14 cellular contexts compared by ENCODE assay signal in genomic region chr10:80491251-80492102, GRCh38. TPM values are rescaled to one million over a fixed set of nuclear protein-coding genes. Genes with fewer than 3 reads are reported as not detected.
DNase-seq lines count a peak whose midpoint lies in the region; ATAC-seq and TF ChIP-seq lines count a peak whose summit lies in the region.
"Had no signal": no experiment of that assay in that cellular context is flagged by ENCODE, and none has a peak within 500 bp of the region (broad histone marks: within the 10 kb centered on the region; RNA-seq: fewer than 3 reads in every experiment).

No MANE protein-coding gene starts in this region.

- no peak for ATAC-seq in natural killer cell treated with Interleukin-12 subunit alpha and Interleukin-12 subunit beta and Interleukin-15 and Interleukin-18, amount 100 ng/mL, for 72 hours
- ATAC-seq in HG02678 (IDR thresholded peaks at IDR 0.05; ENCODE audit: unreplicated experiment) = no peak
- ATAC-seq: foreskin keratinocyte had no signal

- intact Hi-C loops in Caco-2 (cut with micrococcal nuclease; ENCODE audit: unreplicated experiment) = no loop called here
- intact Hi-C loops in dendritic cell treated with granulocyte-macrophage colony-stimulating factor and Interleukin-4, amounts not matched to agents 40 ng/mL and 50 ng/mL, for 4 days (cut with micrococcal nuclease) = loop anchor here (1.0 kb wide), 1 partner anchor 8 kb away; no protein-coding TSS in a partner anchor

- CTCF ChIA-PET in Caco-2 (lab: Charles Lee) = interaction anchor here (0.6 to 0.8 kb wide), 2 partner anchors 14 to 35 kb away, joined by 3 read pairs; no protein-coding TSS in a partner anchor
- CTCF ChIA-PET in RWPE1 (lab: Yijun Ruan, JAX) = interaction anchor here (0.8 to 1.0 kb wide), 2 partner anchors 14 to 20 kb away, joined by 3 to 4 read pairs; no protein-coding TSS in a partner anchor

- H3K4me3 Mint-ChIP-seq in Caco-2 (ENCODE audit: unreplicated experiment) (no peak overlapping the region), osteocyte (ENCODE audit: unreplicated experiment) (no peak overlapping the region)
- H3K4me3 Mint-ChIP-seq in dendritic cell treated with granulocyte-macrophage colony-stimulating factor and Interleukin-4, amounts not matched to agents 40 ng/mL and 50 ng/mL, for 4 days = no peak overlapping the region
- H3K4me3 Mint-ChIP-seq in natural killer cell treated with Interleukin-12 subunit alpha and Interleukin-12 subunit beta and Interleukin-15 and Interleukin-18, amount 100 ng/mL, for 72 hours = peak overlapping the region; percentile 71

- H3K4me3 ChIP-seq in Caco-2 (ENCODE audit: low read depth, low read length) = no peak overlapping the region
- H3K4me3 ChIP-seq: MG63 had no signal

- no peaks in the 10 kb centered on the region for H3K27me3 ChIP-seq in Caco-2 (replicated peaks; ENCODE audit: control insufficient read depth, insufficient read depth, low read length)
- H3K27me3 ChIP-seq: foreskin keratinocyte, MG63 had no signal

- H3K9me3 ChIP-seq in Caco-2 = peaks cover 5% of the 10 kb centered on the region; the same call in 1 of the 2 replicates

- BruUV-seq in Caco-2 (replicated peaks; lab: Mats Ljungman, UMichigan) = no TSS peak

- no peak for DNase-seq in Caco-2
- DNase-seq in RWPE1 (ENCODE audit: low spot score) = no peak
- no peak for DNase-seq in natural killer cell treated with Interleukin-12 subunit alpha and Interleukin-12 subunit beta and Interleukin-15 and Interleukin-18, amount 100 ng/mL, for 72 hours (ENCODE audit: low spot score)
- DNase-seq in osteocyte (ENCODE audit: extremely low spot score, unreplicated experiment) = no peak
- DNase-seq in SW 1271 (lab: John Stamatoyannopoulos, UW) = no peak
- no peak for DNase-seq in NCI-H1048 (lab: John Stamatoyannopoulos, UW)
- DNase-seq: activated CD4-positive, alpha-beta T cell treated with anti-CD3 and anti-CD28 coated beads for 48 hours; DMS79 treated with DMSO at 0.1 percent for 48 hours; foreskin keratinocyte; GOT3; MG63; small intestine had no signal

- peaks cover 74% of the 10 kb centered on the region for H3K36me3 Mint-ChIP-seq in Caco-2 (ENCODE audit: insufficient read depth, unreplicated experiment)
- peaks cover 77% of the 10 kb centered on the region for H3K36me3 Mint-ChIP-seq in dendritic cell treated with granulocyte-macrophage colony-stimulating factor and Interleukin-4, amounts not matched to agents 40 ng/mL and 50 ng/mL, for 4 days (ENCODE audit: low read depth)
- peaks cover 23% of the 10 kb centered on the region for H3K36me3 Mint-ChIP-seq in natural killer cell treated with Interleukin-12 subunit alpha and Interleukin-12 subunit beta and Interleukin-15 and Interleukin-18, amount 100 ng/mL, for 72 hours
- H3K36me3 Mint-ChIP-seq in osteocyte (ENCODE audit: unreplicated experiment) = peaks cover 21% of the 10 kb centered on the region

- POLR2A ChIA-PET in Caco-2 (lab: Charles Lee) = interaction anchor here (0.6 kb wide), 1 partner anchor 11 kb away, joined by 4 read pairs; no protein-coding TSS in a partner anchor
- POLR2A ChIA-PET in RWPE1 (lab: Yijun Ruan, JAX; ENCODE audit: low non-redundant PET) = no interaction called here

- TF ChIP-seq CTCF in Caco-2 (IDR thresholded peaks at IDR 0.05; ENCODE audit: insufficient read depth in 1 of 2, low read depth in 1 of 2, low read length in 1 of 2, severe bottlenecking in 1 of 2, unreplicated experiment in 1 of 2) = no peak
- TF ChIP-seq CTCF in RWPE1 (conservative IDR thresholded peaks at IDR 0.05; ENCODE audit: low read depth) = no peak
- no peak for TF ChIP-seq CTCF in osteocyte (IDR thresholded peaks at IDR 0.05)

- H3K9me3 Mint-ChIP-seq in Caco-2 (ENCODE audit: unreplicated experiment) (peaks cover 3% of the 10 kb centered on the region), osteocyte (ENCODE audit: unreplicated experiment) (peaks cover 4% of the 10 kb centered on the region)
- no peaks in the 10 kb centered on the region for H3K9me3 Mint-ChIP-seq in dendritic cell treated with granulocyte-macrophage colony-stimulating factor and Interleukin-4, amounts not matched to agents 40 ng/mL and 50 ng/mL, for 4 days
- H3K9me3 Mint-ChIP-seq in natural killer cell treated with Interleukin-12 subunit alpha and Interleukin-12 subunit beta and Interleukin-15 and Interleukin-18, amount 100 ng/mL, for 72 hours = no peaks in the 10 kb centered on the region

- peaks cover 50% of the 10 kb centered on the region for H3K4me1 Mint-ChIP-seq in Caco-2 (ENCODE audit: low read depth, unreplicated experiment)
- H3K4me1 Mint-ChIP-seq in dendritic cell treated with granulocyte-macrophage colony-stimulating factor and Interleukin-4, amounts not matched to agents 40 ng/mL and 50 ng/mL, for 4 days (ENCODE audit: low read depth) = peaks cover 88% of the 10 kb centered on the region
- peaks cover 81 to 95% of the 10 kb centered on the region in 2 donors for H3K4me1 Mint-ChIP-seq in natural killer cell treated with Interleukin-12 subunit alpha and Interleukin-12 subunit beta and Interleukin-15 and Interleukin-18, amount 100 ng/mL, for 72 hours (ENCODE audit: low read depth in 2 of 2)
- H3K4me1 Mint-ChIP-seq in osteocyte (ENCODE audit: unreplicated experiment) = peaks cover 31% of the 10 kb centered on the region

- peaks cover 4% of the 10 kb centered on the region; the same call in 1 of the 2 replicates for H3K36me3 ChIP-seq in Caco-2 (ENCODE audit: control insufficient read depth, insufficient read depth, low read length)
- H3K36me3 ChIP-seq: MG63 had no signal

- H3K27ac Mint-ChIP-seq in Caco-2 (ENCODE audit: unreplicated experiment) (peak overlapping the region; percentile 12), osteocyte (ENCODE audit: unreplicated experiment) (no peak overlapping the region)
- H3K27ac Mint-ChIP-seq in dendritic cell treated with granulocyte-macrophage colony-stimulating factor and Interleukin-4, amounts not matched to agents 40 ng/mL and 50 ng/mL, for 4 days = peak overlapping the region; percentile 28
- peak overlapping the region; percentile 79 to 84 for H3K27ac Mint-ChIP-seq in natural killer cell treated with Interleukin-12 subunit alpha and Interleukin-12 subunit beta and Interleukin-15 and Interleukin-18, amount 100 ng/mL, for 72 hours

- H3K27ac ChIP-seq in RWPE1 = peak overlapping the region; percentile 39
- H3K27ac ChIP-seq: foreskin keratinocyte had no signal

- H3K27me3 Mint-ChIP-seq in Caco-2 (ENCODE audit: insufficient read depth, unreplicated experiment) (no peaks in the 10 kb centered on the region), osteocyte (ENCODE audit: unreplicated experiment) (no peaks in the 10 kb centered on the region)
- no peaks in the 10 kb centered on the region for H3K27me3 Mint-ChIP-seq in dendritic cell treated with granulocyte-macrophage colony-stimulating factor and Interleukin-4, amounts not matched to agents 40 ng/mL and 50 ng/mL, for 4 days
- no peaks in the 10 kb centered on the region for H3K27me3 Mint-ChIP-seq in natural killer cell treated with Interleukin-12 subunit alpha and Interleukin-12 subunit beta and Interleukin-15 and Interleukin-18, amount 100 ng/mL, for 72 hours

- peaks cover 60% of the 10 kb centered on the region for H3K4me1 ChIP-seq in Caco-2

RNA-seq across cellular contexts. Expression of gene TSPAN14, which starts 37.4 kb away (rescaled TPM):
- total RNA-seq in Caco-2 (2022) (138 and 140 TPM in 2 replicates), osteocyte (50.7 and 51.4 TPM in 2 replicates)
- 10 to 100 TPM; 56.5 to 76.6 TPM for total RNA-seq in natural killer cell treated with Interleukin-12 subunit alpha and Interleukin-12 subunit beta and Interleukin-15 and Interleukin-18, amount 100 ng/mL, for 72 hours

RNA-seq across cellular contexts. Expression of gene SH2D4B, which starts 46.2 kb away (rescaled TPM):
- total RNA-seq in Caco-2 (2022) (0.09 and 0.23 TPM in 2 replicates), osteocyte (not detected in 2 replicates)
- total RNA-seq in natural killer cell treated with Interleukin-12 subunit alpha and Interleukin-12 subunit beta and Interleukin-15 and Interleukin-18, amount 100 ng/mL, for 72 hours = under 1 TPM; 0.25 to 0.40 TPM
- total RNA-seq: foreskin keratinocyte had no signal
